ENCODE assay signal across 8 cellular contexts in the genomic region with DNA sequence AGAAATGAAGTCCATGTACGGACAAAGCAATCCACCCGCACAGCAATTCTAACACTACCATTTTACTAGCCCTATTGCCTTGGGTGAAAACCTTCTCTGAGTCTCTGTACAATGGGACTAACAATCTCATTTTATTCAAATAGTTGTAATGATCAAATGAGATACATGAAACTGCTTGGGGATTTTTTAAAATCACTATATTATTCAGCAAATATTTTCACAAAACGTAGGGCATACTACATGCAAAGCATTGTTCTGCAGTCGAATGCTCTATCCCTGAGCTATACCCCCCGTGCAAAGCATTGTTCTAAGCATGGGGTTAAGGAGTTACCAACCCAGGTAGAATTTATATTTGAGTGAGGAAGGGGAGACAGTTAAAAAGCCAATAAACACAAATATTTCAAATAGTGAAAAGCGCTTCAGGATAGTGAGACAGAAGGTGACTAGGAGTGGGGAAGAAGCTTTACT. TPM values are rescaled to one million over a fixed set of nuclear protein-coding genes. Genes with fewer than 3 reads are reported as not detected.
DNase-seq lines count a peak whose midpoint lies in the region; ATAC-seq and TF ChIP-seq lines count a peak whose summit lies in the region.

No MANE protein-coding gene starts in this region.

- H3K27me3 ChIP-seq in GM23338 (ENCODE audit: insufficient read depth) (no peaks in the 10 kb centered on the region), suprapubic skin (no peaks in the 10 kb centered on the region)

- H3K9me2 ChIP-seq in GM23338 (ENCODE audit: insufficient read depth): no peaks in the 10 kb centered on the region

- DNase-seq in EH (ENCODE audit: low read depth) (peak; percentile 7), GM23338 (ENCODE audit: low spot score) (no peak), T-helper 17 cell (no peak), suprapubic skin (ENCODE audit: low spot score in 2 of 2) (no peak), 8988T (no peak)
- no peak for DNase-seq in activated CD4-positive, CD25-positive, alpha-beta regulatory T cell (lab: John Stamatoyannopoulos, UW)
- no peak for DNase-seq in stimulated activated naive CD4-positive, alpha-beta T cell treated with Interleukin-2 at 50 U/mL for 16 hours (lab: John Stamatoyannopoulos, UW)

- peaks cover 37% of the 10 kb centered on the region for H3K79me2 ChIP-seq in GM23338 (replicated peaks; ENCODE audit: insufficient read depth)

- H3F3A ChIP-seq in GM23338 (replicated peaks; ENCODE audit: low read depth): no peaks in the 10 kb centered on the region

- peaks cover 9% of the 10 kb centered on the region for H3K27me3 Mint-ChIP-seq in GM23338 (ENCODE audit: insufficient read depth, low read depth, poor library complexity)
- H3K27me3 Mint-ChIP-seq in T-helper 17 cell: no peaks in the 10 kb centered on the region

- H3K4me3 ChIP-seq in GM23338 (peak overlapping the region; percentile 63), iPS-11a (ENCODE audit: low read depth, low read length) (peak overlapping the region; percentile 88), suprapubic skin (peak overlapping the region; percentile 63)

- H3K36me3 Mint-ChIP-seq in GM23338 (ENCODE audit: low read depth): no peaks in the 10 kb centered on the region
- H3K36me3 Mint-ChIP-seq in T-helper 17 cell (ENCODE audit: low read depth): peaks cover 4% of the 10 kb centered on the region

- ATAC-seq in GM23338 (no peak), T-helper 17 cell (no peak)

- peak overlapping the region; percentile 64; the same call in 1 of the 2 replicates for H3K27ac ChIP-seq in GM23338 (ENCODE audit: low read depth)
- peak overlapping the region; percentile 94 for H3K27ac ChIP-seq in suprapubic skin

- H3K9me3 ChIP-seq in T-helper 17 cell (ENCODE audit: control insufficient read depth, low read length, poor library complexity, severe bottlenecking) (no peaks in the 10 kb centered on the region), suprapubic skin (no peaks in the 10 kb centered on the region)

- H3K4me1 ChIP-seq in GM23338 (ENCODE audit: insufficient read depth): peaks cover 22% of the 10 kb centered on the region
- H3K4me1 ChIP-seq in suprapubic skin: peaks cover 38% of the 10 kb centered on the region

- peak overlapping the region; percentile 99 for H3K27ac Mint-ChIP-seq in GM23338
- peak overlapping the region; percentile 96 for H3K27ac Mint-ChIP-seq in T-helper 17 cell

- TF ChIP-seq CTCF in GM23338 (conservative IDR thresholded peaks at IDR 0.05; ENCODE audit: low read depth in 2 of 2) (no peak), suprapubic skin (IDR thresholded peaks at IDR 0.05) (no peak)

- WGBS in suprapubic skin: 24% methylated on average over 6 of the region's 6 CpGs

- H3K4me1 Mint-ChIP-seq in GM23338: peaks cover 26% of the 10 kb centered on the region
- H3K4me1 Mint-ChIP-seq in T-helper 17 cell: peaks cover 32% of the 10 kb centered on the region

- peak overlapping the region; percentile 45 for H2AFZ ChIP-seq in GM23338

- no peaks in the 10 kb centered on the region for H4K20me1 ChIP-seq in GM23338 (replicated peaks; ENCODE audit: insufficient read depth)

- H3K4me2 ChIP-seq in GM23338: peak overlapping the region; percentile 80

- TF ChIP-seq EP300 in suprapubic skin (IDR thresholded peaks at IDR 0.05): no peak

- H3K9me3 Mint-ChIP-seq in GM23338: no peaks in the 10 kb centered on the region

- no peak for TF ChIP-seq POLR2A in suprapubic skin (IDR thresholded peaks at IDR 0.05)

- H3K36me3 ChIP-seq in GM23338 (ENCODE audit: insufficient read depth) (no peaks in the 10 kb centered on the region), suprapubic skin (no peaks in the 10 kb centered on the region)

- peak overlapping the region; percentile 85 for H3K4me3 Mint-ChIP-seq in GM23338
- H3K4me3 Mint-ChIP-seq in T-helper 17 cell: peak overlapping the region; percentile 97

TF ChIP-seq in GM23338, 12 proteins besides CTCF, POLR2A, EP300 and RAD21:
- TF ChIP-seq POLR2AphosphoS5 (IDR thresholded peaks at IDR 0.05; ENCODE audit: low read depth) (no peak), EZH2phosphoT487 (IDR thresholded peaks at IDR 0.05; ENCODE audit: unreplicated experiment) (no peak), CREB1 (CRISPR knock-in tag; IDR thresholded peaks at IDR 0.05; ENCODE audit: low read depth) (no peak), JUNB (IDR thresholded peaks at IDR 0.05; ENCODE audit: unreplicated experiment) (no peak), EZH2 (IDR thresholded peaks at IDR 0.05; ENCODE audit: low read depth, unreplicated experiment) (no peak)
- TF ChIP-seq, protein P1, sequence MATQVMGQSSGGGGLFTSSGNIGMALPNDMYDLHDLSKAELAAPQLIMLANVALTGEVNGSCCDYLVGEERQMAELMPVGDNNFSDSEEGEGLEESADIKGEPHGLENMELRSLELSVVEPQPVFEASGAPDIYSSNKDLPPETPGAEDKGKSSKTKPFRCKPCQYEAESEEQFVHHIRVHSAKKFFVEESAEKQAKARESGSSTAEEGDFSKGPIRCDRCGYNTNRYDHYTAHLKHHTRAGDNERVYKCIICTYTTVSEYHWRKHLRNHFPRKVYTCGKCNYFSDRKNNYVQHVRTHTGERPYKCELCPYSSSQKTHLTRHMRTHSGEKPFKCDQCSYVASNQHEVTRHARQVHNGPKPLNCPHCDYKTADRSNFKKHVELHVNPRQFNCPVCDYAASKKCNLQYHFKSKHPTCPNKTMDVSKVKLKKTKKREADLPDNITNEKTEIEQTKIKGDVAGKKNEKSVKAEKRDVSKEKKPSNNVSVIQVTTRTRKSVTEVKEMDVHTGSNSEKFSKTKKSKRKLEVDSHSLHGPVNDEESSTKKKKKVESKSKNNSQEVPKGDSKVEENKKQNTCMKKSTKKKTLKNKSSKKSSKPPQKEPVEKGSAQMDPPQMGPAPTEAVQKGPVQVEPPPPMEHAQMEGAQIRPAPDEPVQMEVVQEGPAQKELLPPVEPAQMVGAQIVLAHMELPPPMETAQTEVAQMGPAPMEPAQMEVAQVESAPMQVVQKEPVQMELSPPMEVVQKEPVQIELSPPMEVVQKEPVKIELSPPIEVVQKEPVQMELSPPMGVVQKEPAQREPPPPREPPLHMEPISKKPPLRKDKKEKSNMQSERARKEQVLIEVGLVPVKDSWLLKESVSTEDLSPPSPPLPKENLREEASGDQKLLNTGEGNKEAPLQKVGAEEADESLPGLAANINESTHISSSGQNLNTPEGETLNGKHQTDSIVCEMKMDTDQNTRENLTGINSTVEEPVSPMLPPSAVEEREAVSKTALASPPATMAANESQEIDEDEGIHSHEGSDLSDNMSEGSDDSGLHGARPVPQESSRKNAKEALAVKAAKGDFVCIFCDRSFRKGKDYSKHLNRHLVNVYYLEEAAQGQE (IDR thresholded peaks at IDR 0.05; ENCODE audit: unreplicated experiment): no peak
- TF ChIP-seq, protein P2, sequence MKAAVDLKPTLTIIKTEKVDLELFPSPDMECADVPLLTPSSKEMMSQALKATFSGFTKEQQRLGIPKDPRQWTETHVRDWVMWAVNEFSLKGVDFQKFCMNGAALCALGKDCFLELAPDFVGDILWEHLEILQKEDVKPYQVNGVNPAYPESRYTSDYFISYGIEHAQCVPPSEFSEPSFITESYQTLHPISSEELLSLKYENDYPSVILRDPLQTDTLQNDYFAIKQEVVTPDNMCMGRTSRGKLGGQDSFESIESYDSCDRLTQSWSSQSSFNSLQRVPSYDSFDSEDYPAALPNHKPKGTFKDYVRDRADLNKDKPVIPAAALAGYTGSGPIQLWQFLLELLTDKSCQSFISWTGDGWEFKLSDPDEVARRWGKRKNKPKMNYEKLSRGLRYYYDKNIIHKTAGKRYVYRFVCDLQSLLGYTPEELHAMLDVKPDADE (IDR thresholded peaks at IDR 0.05): no peak

RNA-seq across cellular contexts. Expression of a gene that starts 0.6 kb away (rescaled TPM):
- total RNA-seq in GM23338 (2014; rRNA removed; shearing (Covaris generic)): 13.2 and 13.9 TPM in 2 replicates
- polyA plus RNA-seq in GM23338 (2016; fragmentation: Nextera tagmentation; extraction: Ambion mirVana): 16.3 and 16.6 TPM in 2 replicates
- total RNA-seq in T-helper 17 cell: 10 to 100 TPM; 22.7 to 25.3 TPM
- total RNA-seq in suprapubic skin: 10 to 100 TPM; 26.7 to 60.7 (median 40.5) TPM

RNA-seq across cellular contexts. Expression of a gene that starts 49.1 kb away (rescaled TPM):
- total RNA-seq in GM23338 (2014; rRNA removed; shearing (Covaris generic)): 362 and 393 TPM in 2 replicates
- 815 and 821 TPM in 2 replicates for polyA plus RNA-seq in GM23338 (2016; fragmentation: Nextera tagmentation; extraction: Ambion mirVana)
- total RNA-seq in T-helper 17 cell: 100 to 1,000 TPM; 211 to 232 TPM
- 100 to 1,000 TPM; 232 to 381 (median 315) TPM for total RNA-seq in suprapubic skin
